ENCODE assay signal across 8 cellular contexts in genomic region chr4:158722291-158722916, GRCh38.
DNase-seq lines count a peak whose midpoint lies in the region; ATAC-seq and TF ChIP-seq lines count a peak whose summit lies in the region.

No MANE protein-coding gene starts in this region.

- peak overlapping the region; percentile 100 for H3K27ac Mint-ChIP-seq in stimulated activated naive CD8-positive, alpha-beta T cell treated with anti-CD3 and anti-CD28 coated beads, Interleukin-15, Interleukin-2, amounts not matched to agents 100 ng/mL and 50 ng/mL, for 24 hours

- peak; percentile 14 for ATAC-seq in HG02981 (IDR thresholded peaks at IDR 0.05; ENCODE audit: unreplicated experiment)

- peak; percentile 11 to 18 for DNase-seq in activated CD4-positive, alpha-beta T cell treated with anti-CD3 and anti-CD28 coated beads for 4 hours
- DNase-seq in activated CD4-positive, alpha-beta T cell treated with anti-CD3 and anti-CD28 coated beads, Interleukin-2, amount 50 U/mL, for 1 hour = no peak
- DNase-seq in RKO (ENCODE audit: low spot score) = peak; percentile 79
- DNase-seq in choroid plexus epithelial cell (ENCODE audit: low read depth) = peak; percentile 55
- peak; percentile 76 for DNase-seq in left kidney (ENCODE audit: low read depth, low spot score)
- no peak for DNase-seq in 8988T

- H3K27me3 Mint-ChIP-seq in stimulated activated naive CD8-positive, alpha-beta T cell treated with anti-CD3 and anti-CD28 coated beads, Interleukin-15, Interleukin-2, amounts not matched to agents 100 ng/mL and 50 ng/mL, for 24 hours = peaks cover 14% of the 10 kb centered on the region

- H3K4me3 ChIP-seq in choroid plexus epithelial cell (ENCODE audit: low read depth, low read length) = peak overlapping the region; percentile 88

- H3K9me3 Mint-ChIP-seq in stimulated activated naive CD8-positive, alpha-beta T cell treated with anti-CD3 and anti-CD28 coated beads, Interleukin-15, Interleukin-2, amounts not matched to agents 100 ng/mL and 50 ng/mL, for 24 hours = no peaks in the 10 kb centered on the region

- peaks cover 52% of the 10 kb centered on the region for H3K36me3 Mint-ChIP-seq in stimulated activated naive CD8-positive, alpha-beta T cell treated with anti-CD3 and anti-CD28 coated beads, Interleukin-15, Interleukin-2, amounts not matched to agents 100 ng/mL and 50 ng/mL, for 24 hours (ENCODE audit: low read depth)

- no peak for TF ChIP-seq CTCF in choroid plexus epithelial cell (conservative IDR thresholded peaks at IDR 0.05; ENCODE audit: low read depth, low read length)

- peaks cover 44% of the 10 kb centered on the region for H3K4me1 Mint-ChIP-seq in stimulated activated naive CD8-positive, alpha-beta T cell treated with anti-CD3 and anti-CD28 coated beads, Interleukin-15, Interleukin-2, amounts not matched to agents 100 ng/mL and 50 ng/mL, for 24 hours (ENCODE audit: low read depth)

- H3K4me3 Mint-ChIP-seq in stimulated activated naive CD8-positive, alpha-beta T cell treated with anti-CD3 and anti-CD28 coated beads, Interleukin-15, Interleukin-2, amounts not matched to agents 100 ng/mL and 50 ng/mL, for 24 hours = peak overlapping the region; percentile 100

Comparison
In these comparisons a context has a peak if more than half of its experiments do, and no peak if none do; other contexts are left out.
1. DNase-seq: peak in activated CD4-positive, alpha-beta T cell treated with anti-CD3 and anti-CD28 coated beads for 4 hours (2 of 2), RKO (single experiment), choroid plexus epithelial cell (single experiment) and left kidney (single experiment); none in activated CD4-positive, alpha-beta T cell treated with anti-CD3 and anti-CD28 coated beads, Interleukin-2, amount 50 U/mL, for 1 hour (single experiment) and 8988T (single experiment).